In the genomic region with DNA sequence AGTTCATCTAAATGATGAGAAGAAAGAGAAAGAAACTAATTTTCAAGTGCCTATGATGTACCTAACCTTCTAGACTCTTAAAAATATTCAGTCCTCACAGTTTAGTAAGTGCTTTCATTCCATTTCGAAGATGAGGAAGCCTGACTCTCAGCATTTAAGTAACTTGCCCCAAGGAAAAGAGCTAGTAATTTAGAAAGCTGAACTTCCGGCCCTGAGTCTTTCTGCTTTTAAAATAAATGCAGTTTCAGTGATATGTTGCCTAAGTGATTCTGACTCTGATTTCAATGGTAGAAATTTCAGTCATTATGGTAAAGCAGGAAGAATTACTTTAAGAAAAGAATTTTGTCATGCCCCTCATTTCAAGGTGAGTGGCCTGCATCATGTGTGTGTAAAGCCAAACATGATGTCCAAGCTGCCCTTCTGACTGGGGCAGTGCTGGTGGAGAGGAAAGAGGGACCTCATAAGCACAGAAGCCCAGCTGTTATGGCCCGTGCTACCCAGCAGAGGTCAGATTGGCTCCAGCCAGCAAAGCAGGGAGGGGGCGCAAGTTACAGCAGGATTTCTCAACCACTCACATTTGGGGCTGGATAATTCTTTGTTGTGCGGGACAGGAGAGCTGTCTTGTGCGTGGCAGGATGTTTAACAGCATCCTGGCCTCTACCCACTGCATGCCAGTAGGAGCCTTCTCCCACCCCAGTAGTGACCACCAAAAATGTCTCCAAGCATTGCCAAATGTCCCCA, we compare ENCODE assay signal across 9 cellular contexts. TPM values are rescaled to one million over a fixed set of nuclear protein-coding genes. Genes with fewer than 3 reads are reported as not detected.
DNase-seq lines count a peak whose midpoint lies in the region; ATAC-seq and TF ChIP-seq lines count a peak whose summit lies in the region.
"Had no signal": no experiment of that assay in that cellular context is flagged by ENCODE, and none has a peak within 500 bp of the region (broad histone marks: within the 10 kb centered on the region; RNA-seq: fewer than 3 reads in every experiment).

No MANE protein-coding gene starts in this region.

- no peak overlapping the region for H3K27ac Mint-ChIP-seq in stimulated activated naive B cell treated with anti-CD40 and anti-IgM and Interleukin-4, amounts not matched to agents 10 μg/mL and 1 μg/mL and 100 μg/mL, for 72 hours

- intact Hi-C loops in Panc1 (cut with micrococcal nuclease; ENCODE audit: unreplicated experiment) (no loop called here), tibial artery (cut with DNase I; ENCODE audit: low total_unique reads) (no loop called here)

- in situ Hi-C loops in Panc1 (cut with HindIII; ENCODE audit: low pct_unique_long_range_greater_than_20kb, low sequenced_read_pairs) = no loop called here

- CTCF ChIA-PET in Panc1 (lab: Charles Lee) = no interaction called here

- H3K4me3 ChIP-seq in Panc1 (ENCODE audit: low read depth in 2 of 2, low read length in 2 of 2) (no peak overlapping the region), tibial artery (no peak overlapping the region)

- H3K9me3 ChIP-seq in Panc1 (ENCODE audit: control insufficient read depth, insufficient read depth, low read depth, low read length) = no peaks in the 10 kb centered on the region
- H3K9me3 ChIP-seq in tibial artery = no peaks in the 10 kb centered on the region

- BruUV-seq in Panc1 (replicated peaks; lab: Mats Ljungman, UMichigan) = no TSS peak

- POLR2A ChIA-PET in Panc1 (lab: Charles Lee) = no interaction called here

- no peaks in the 10 kb centered on the region for H3K9me3 Mint-ChIP-seq in stimulated activated naive B cell treated with anti-CD40 and anti-IgM and Interleukin-4, amounts not matched to agents 10 μg/mL and 1 μg/mL and 100 μg/mL, for 72 hours

- ATAC-seq in Panc1 (peak; percentile 69; the same call in 1 of the 2 replicates), GM21526 (IDR thresholded peaks at IDR 0.05; ENCODE audit: low FRiP score, unreplicated experiment) (no peak)
- ATAC-seq in stimulated activated naive B cell treated with anti-CD40 and anti-IgM and Interleukin-4, amounts not matched to agents 10 μg/mL and 1 μg/mL and 100 μg/mL, for 72 hours (replicated peaks) = peak; percentile 30 to 40

- H3K27me3 Mint-ChIP-seq in stimulated activated naive B cell treated with anti-CD40 and anti-IgM and Interleukin-4, amounts not matched to agents 10 μg/mL and 1 μg/mL and 100 μg/mL, for 72 hours = peaks cover 6 to 11% of the 10 kb centered on the region in 2 donors

- H3K4me1 ChIP-seq in Panc1 (ENCODE audit: control insufficient read depth, insufficient read depth, low read length) = no peaks in the 10 kb centered on the region
- peaks cover 0 to 10% (median 0%) of the 10 kb centered on the region in 4 donors for H3K4me1 ChIP-seq in tibial artery

- peak; percentile 43 for TF ChIP-seq CTCF in Panc1 (IDR thresholded peaks at IDR 0.05)
- peak in 1 of 2 experiments; percentile 18 for TF ChIP-seq CTCF in tibial artery (IDR thresholded peaks at IDR 0.05)

- H3K27ac ChIP-seq in Panc1 (ENCODE audit: low read length) (no peak overlapping the region), tibial artery (no peak overlapping the region)

- H3K27me3 ChIP-seq in Panc1 (ENCODE audit: control insufficient read depth, insufficient read depth, low read length) (peaks cover 11% of the 10 kb centered on the region), tibial artery (peaks cover 0 to 5% of the 10 kb centered on the region in 2 donors)

- DNase-seq in DMS53 (lab: John Stamatoyannopoulos, UW) (peak; percentile 16), DMS53 treated with DMSO at 0.1 percent for 48 hours (lab: John Stamatoyannopoulos, UW; ENCODE audit: unreplicated experiment) (no peak), Panc1 (ENCODE audit: low read depth, low spot score) (no peak), foreskin melanocyte (peak; percentile 29), tibial artery (no peak)
- DNase-seq in stimulated activated naive B cell treated with anti-CD40 and anti-IgM and Interleukin-4, amounts not matched to agents 10 μg/mL and 1 μg/mL and 100 μg/mL, for 72 hours = no peak
- DNase-seq in activated CD4-positive, alpha-beta T cell treated with anti-CD3 and anti-CD28 coated beads for 4 hours = no peak
- DNase-seq: activated gamma-delta T cell treated with Interleukin-2 at 50 U/mL for 16 hours had no signal

- H3K36me3 ChIP-seq in Panc1 (ENCODE audit: control insufficient read depth, insufficient read depth, low read length) (no peaks in the 10 kb centered on the region), tibial artery (no peaks in the 10 kb centered on the region)

- no peaks in the 10 kb centered on the region for H3K36me3 Mint-ChIP-seq in stimulated activated naive B cell treated with anti-CD40 and anti-IgM and Interleukin-4, amounts not matched to agents 10 μg/mL and 1 μg/mL and 100 μg/mL, for 72 hours

- no peak overlapping the region for H3K4me3 Mint-ChIP-seq in stimulated activated naive B cell treated with anti-CD40 and anti-IgM and Interleukin-4, amounts not matched to agents 10 μg/mL and 1 μg/mL and 100 μg/mL, for 72 hours

- H3K4me1 Mint-ChIP-seq in stimulated activated naive B cell treated with anti-CD40 and anti-IgM and Interleukin-4, amounts not matched to agents 10 μg/mL and 1 μg/mL and 100 μg/mL, for 72 hours = peaks cover 10 to 11% of the 10 kb centered on the region in 2 donors

RNA-seq across cellular contexts. Expression of gene ATP1A4, which starts 10.7 kb away (rescaled TPM):
- not detected for total RNA-seq in Panc1 (2021; ENCODE audit: unreplicated experiment)
- polyA plus RNA-seq in Panc1 (2012; ENCODE audit: insufficient read length) = not detected

RNA-seq across cellular contexts. Expression of gene CASQ1, which starts 28.2 kb away (rescaled TPM):
- not detected for total RNA-seq in Panc1 (2021; ENCODE audit: unreplicated experiment)
- not detected for polyA plus RNA-seq in Panc1 (2012; ENCODE audit: insufficient read length)

RNA-seq across cellular contexts. Expression of gene PEA15, which starts 43.0 kb away (rescaled TPM):
- 94.3 TPM for total RNA-seq in Panc1 (2021; ENCODE audit: unreplicated experiment)
- 86.3 TPM for polyA plus RNA-seq in Panc1 (2012; ENCODE audit: insufficient read length)

RNA-seq across cellular contexts. Expression of gene ATP1A2, which starts 46.6 kb away (rescaled TPM):
- total RNA-seq in Panc1 (2021; ENCODE audit: unreplicated experiment) = 0.15 TPM
- polyA plus RNA-seq in Panc1 (2012; ENCODE audit: insufficient read length) = 0.67 TPM

Comparison
In these comparisons a context has a peak if more than half of its experiments do, and no peak if none do; other contexts are left out.
1. DNase-seq: peak in DMS53 (single experiment) and foreskin melanocyte (single experiment); none in DMS53 treated with DMSO at 0.1 percent for 48 hours (single experiment), Panc1 (single experiment), stimulated activated naive B cell treated with anti-CD40 and anti-IgM and Interleukin-4, amounts not matched to agents 10 μg/mL and 1 μg/mL and 100 μg/mL, for 72 hours (single experiment), tibial artery (0 of 2) and activated CD4-positive, alpha-beta T cell treated with anti-CD3 and anti-CD28 coated beads for 4 hours (0 of 2).